ENCODE assay signal across 10 cellular contexts in genomic region chr20:58634121-58634817, GRCh38. TPM values are rescaled to one million over a fixed set of nuclear protein-coding genes. Genes with fewer than 3 reads are reported as not detected.
DNase-seq lines count a peak whose midpoint lies in the region; ATAC-seq and TF ChIP-seq lines count a peak whose summit lies in the region.
"Had no signal": no experiment of that assay in that cellular context is flagged by ENCODE, and none has a peak within 500 bp of the region (broad histone marks: within the 10 kb centered on the region; RNA-seq: fewer than 3 reads in every experiment).

No MANE protein-coding gene starts in this region.

- H3K4me3 ChIP-seq in osteoblast (ENCODE audit: insufficient read depth, low read length) = no peak overlapping the region
- H3K4me3 ChIP-seq: SJSA1 had no signal

- H3K27ac ChIP-seq in osteoblast (ENCODE audit: low read depth, low read length) = peak overlapping the region; percentile 20
- H3K27ac ChIP-seq: SJSA1 had no signal

- no peaks in the 10 kb centered on the region for H3K9me3 Mint-ChIP-seq in activated naive CD4-positive, alpha-beta T cell treated with anti-CD3 and anti-CD28 coated beads, Interleukin-2, amount 50 U/mL, for 72 hours

- TF ChIP-seq CTCF in osteoblast (IDR thresholded peaks at IDR 0.05; ENCODE audit: extremely low read depth, low read depth, low read length) = no peak

- no peaks in the 10 kb centered on the region for H3K27me3 ChIP-seq in osteoblast (ENCODE audit: insufficient read depth, low read length)
- H3K27me3 ChIP-seq: SJSA1 had no signal

- H3K4me1 ChIP-seq in osteoblast (ENCODE audit: insufficient read depth, low read length) = peaks cover 24% of the 10 kb centered on the region

- H3K79me2 ChIP-seq in osteoblast (ENCODE audit: insufficient read depth, low read length) = no peaks in the 10 kb centered on the region

- DNase-seq in AG08396 (ENCODE audit: low spot score) (peak; percentile 34), osteoblast (ENCODE audit: insufficient read length, low spot score, missing footprints) (no peak), SHP77 treated with DMSO at 0.1 percent for 48 hours (lab: John Stamatoyannopoulos, UW) (no peak), T-helper 9 cell (no peak)
- peak in 1 of 2 donors; percentile 14 for DNase-seq in activated naive CD4-positive, alpha-beta T cell treated with anti-CD3 and anti-CD28 coated beads, Interleukin-2, amount 50 U/mL, for 72 hours (ENCODE audit: low spot score in 2 of 2)
- DNase-seq: NCI-H2081 had no signal

- ATAC-seq in HG02870 (IDR thresholded peaks at IDR 0.05; ENCODE audit: unreplicated experiment) = peak; percentile 45
- ATAC-seq in activated naive CD4-positive, alpha-beta T cell treated with anti-CD3 and anti-CD28 coated beads, Interleukin-2, amount 50 U/mL, for 72 hours = peak; percentile 66 to 74
- no peak for ATAC-seq in GM18502 (IDR thresholded peaks at IDR 0.05; ENCODE audit: poor library complexity, unreplicated experiment)
- no peak for ATAC-seq in GM21717 (IDR thresholded peaks at IDR 0.05; ENCODE audit: unreplicated experiment)

- H3K27ac Mint-ChIP-seq in activated naive CD4-positive, alpha-beta T cell treated with anti-CD3 and anti-CD28 coated beads, Interleukin-2, amount 50 U/mL, for 72 hours = peak overlapping the region; percentile 26 to 77

- peaks cover 9% of the 10 kb centered on the region for H3K36me3 ChIP-seq in osteoblast (ENCODE audit: insufficient read depth, low read length)
- H3K36me3 ChIP-seq: SJSA1 had no signal

- no peaks in the 10 kb centered on the region for H4K20me1 ChIP-seq in osteoblast (ENCODE audit: insufficient read depth, low read length)

- no peaks in the 10 kb centered on the region for H3K9me3 ChIP-seq in osteoblast (ENCODE audit: low read depth, low read length)
- H3K9me3 ChIP-seq: SJSA1 had no signal

- H2AFZ ChIP-seq in osteoblast (ENCODE audit: low read length) = peak overlapping the region; percentile 61

- H3K36me3 Mint-ChIP-seq in activated naive CD4-positive, alpha-beta T cell treated with anti-CD3 and anti-CD28 coated beads, Interleukin-2, amount 50 U/mL, for 72 hours = no peaks in the 10 kb centered on the region

- H3K4me2 ChIP-seq in osteoblast (ENCODE audit: insufficient read depth, low read length) = peak overlapping the region; percentile 20

RNA-seq across cellular contexts. Expression of gene STX16, which starts 16.8 kb away (rescaled TPM):
- 100 to 1,000 TPM; 130 to 135 TPM for total RNA-seq in activated naive CD4-positive, alpha-beta T cell treated with anti-CD3 and anti-CD28 coated beads, Interleukin-2, amount 50 U/mL, for 72 hours
- total RNA-seq in osteoblast = 24.2 and 28.6 TPM in 2 replicates

RNA-seq across cellular contexts. Expression of gene NPEPL1, which starts 58.3 kb away (rescaled TPM):
- 10 to 100 TPM; 12.8 to 21.6 TPM for total RNA-seq in activated naive CD4-positive, alpha-beta T cell treated with anti-CD3 and anti-CD28 coated beads, Interleukin-2, amount 50 U/mL, for 72 hours
- 26.8 and 29.7 TPM in 2 replicates for total RNA-seq in osteoblast

Comparison
In these comparisons a context has a peak if more than half of its experiments do, and no peak if none do; other contexts are left out.
1. ATAC-seq: peak in HG02870 (single experiment) and activated naive CD4-positive, alpha-beta T cell treated with anti-CD3 and anti-CD28 coated beads, Interleukin-2, amount 50 U/mL, for 72 hours (2 of 2); none in GM18502 (single experiment) and GM21717 (single experiment).